ENCODE assay signal across 1 cellular context in the genomic region with DNA sequence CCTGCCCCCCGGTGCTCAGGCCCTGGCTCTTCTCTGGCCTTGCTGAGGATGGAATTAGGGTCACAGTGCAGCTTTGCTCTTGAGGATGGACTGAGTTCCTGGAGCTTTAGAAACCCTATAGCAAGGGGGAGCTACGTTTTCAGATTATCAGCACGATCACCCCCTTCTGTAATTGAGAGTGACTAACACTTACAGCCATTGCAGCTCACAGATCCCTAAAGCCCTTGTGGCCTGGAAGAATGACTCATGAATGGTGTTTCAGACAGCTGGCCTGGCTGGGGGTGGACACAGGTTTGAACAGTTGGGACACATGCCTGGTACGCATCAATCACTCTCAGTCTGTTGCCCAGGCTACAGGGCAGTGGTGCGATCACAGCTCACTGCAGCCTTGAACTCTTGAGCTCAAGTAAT.
A peak's percentile ranks its signal among the peaks of the same experiment; 100 is the strongest.
TF ChIP-seq lines count a peak whose summit lies in the region.

No MANE protein-coding gene starts in this region.

TF ChIP-seq in HepG2, 621 proteins besides CTCF, POLR2A, EP300 and RAD21 (continued from another document):
- TF ChIP-seq, protein P1, sequence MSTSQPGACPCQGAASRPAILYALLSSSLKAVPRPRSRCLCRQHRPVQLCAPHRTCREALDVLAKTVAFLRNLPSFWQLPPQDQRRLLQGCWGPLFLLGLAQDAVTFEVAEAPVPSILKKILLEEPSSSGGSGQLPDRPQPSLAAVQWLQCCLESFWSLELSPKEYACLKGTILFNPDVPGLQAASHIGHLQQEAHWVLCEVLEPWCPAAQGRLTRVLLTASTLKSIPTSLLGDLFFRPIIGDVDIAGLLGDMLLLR (CRISPR knock-in tag; IDR thresholded peaks at IDR 0.05) = no peak
- TF ChIP-seq NFIC (IDR thresholded peaks at IDR 0.05; ENCODE audit: low read length) (no peak), FOSL2 (CRISPR knock-in tag; IDR thresholded peaks at IDR 0.05) (peak; percentile 92), MXD4 (CRISPR knock-in tag; IDR thresholded peaks at IDR 0.05) (no peak), CBX5 (CRISPR knock-in tag; IDR thresholded peaks at IDR 0.05; ENCODE audit: borderline replicate concordance) (peak; percentile 49; the same call in 1 of the 2 replicates), STAG1 (CRISPR knock-in tag; IDR thresholded peaks at IDR 0.05) (no peak), SAFB2 (CRISPR knock-in tag; IDR thresholded peaks at IDR 0.05; ENCODE audit: borderline replicate concordance, low read depth) (no peak), NAIF1 (CRISPR knock-in tag; IDR thresholded peaks at IDR 0.05; ENCODE audit: borderline replicate concordance) (no peak), KAT8 (CRISPR knock-in tag; IDR thresholded peaks at IDR 0.05) (no peak), ZSCAN20 (CRISPR knock-in tag; IDR thresholded peaks at IDR 0.05; ENCODE audit: borderline replicate concordance) (no peak), RFX3 (CRISPR knock-in tag; IDR thresholded peaks at IDR 0.05) (peak; percentile 46; the same call in 1 of the 2 replicates), PRPF4 (IDR thresholded peaks at IDR 0.05; ENCODE audit: low read depth, low read length, poor library complexity, severe bottlenecking) (no peak), SNAI1 (CRISPR knock-in tag; IDR thresholded peaks at IDR 0.05; ENCODE audit: borderline replicate concordance) (no peak), YEATS2 (CRISPR knock-in tag; IDR thresholded peaks at IDR 0.05; ENCODE audit: borderline replicate concordance) (no peak)
- TF ChIP-seq, protein P2, sequence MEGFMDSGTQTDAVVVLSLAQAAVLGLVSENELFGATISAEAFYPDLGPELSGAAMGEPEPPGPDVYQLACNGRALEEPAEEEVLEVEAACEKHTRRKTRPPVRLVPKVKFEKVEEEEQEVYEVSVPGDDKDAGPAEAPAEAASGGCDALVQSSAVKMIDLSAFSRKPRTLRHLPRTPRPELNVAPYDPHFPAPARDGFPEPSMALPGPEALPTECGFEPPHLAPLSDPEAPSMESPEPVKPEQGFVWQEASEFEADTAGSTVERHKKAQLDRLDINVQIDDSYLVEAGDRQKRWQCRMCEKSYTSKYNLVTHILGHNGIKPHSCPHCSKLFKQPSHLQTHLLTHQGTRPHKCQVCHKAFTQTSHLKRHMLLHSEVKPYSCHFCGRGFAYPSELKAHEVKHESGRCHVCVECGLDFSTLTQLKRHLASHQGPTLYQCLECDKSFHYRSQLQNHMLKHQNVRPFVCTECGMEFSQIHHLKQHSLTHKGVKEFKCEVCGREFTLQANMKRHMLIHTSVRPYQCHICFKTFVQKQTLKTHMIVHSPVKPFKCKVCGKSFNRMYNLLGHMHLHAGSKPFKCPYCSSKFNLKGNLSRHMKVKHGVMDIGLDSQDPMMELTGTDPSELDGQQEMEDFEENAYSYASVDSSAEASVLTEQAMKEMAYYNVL (CRISPR knock-in tag; IDR thresholded peaks at IDR 0.05; ENCODE audit: borderline replicate concordance) = no peak
- TF ChIP-seq, protein P3, sequence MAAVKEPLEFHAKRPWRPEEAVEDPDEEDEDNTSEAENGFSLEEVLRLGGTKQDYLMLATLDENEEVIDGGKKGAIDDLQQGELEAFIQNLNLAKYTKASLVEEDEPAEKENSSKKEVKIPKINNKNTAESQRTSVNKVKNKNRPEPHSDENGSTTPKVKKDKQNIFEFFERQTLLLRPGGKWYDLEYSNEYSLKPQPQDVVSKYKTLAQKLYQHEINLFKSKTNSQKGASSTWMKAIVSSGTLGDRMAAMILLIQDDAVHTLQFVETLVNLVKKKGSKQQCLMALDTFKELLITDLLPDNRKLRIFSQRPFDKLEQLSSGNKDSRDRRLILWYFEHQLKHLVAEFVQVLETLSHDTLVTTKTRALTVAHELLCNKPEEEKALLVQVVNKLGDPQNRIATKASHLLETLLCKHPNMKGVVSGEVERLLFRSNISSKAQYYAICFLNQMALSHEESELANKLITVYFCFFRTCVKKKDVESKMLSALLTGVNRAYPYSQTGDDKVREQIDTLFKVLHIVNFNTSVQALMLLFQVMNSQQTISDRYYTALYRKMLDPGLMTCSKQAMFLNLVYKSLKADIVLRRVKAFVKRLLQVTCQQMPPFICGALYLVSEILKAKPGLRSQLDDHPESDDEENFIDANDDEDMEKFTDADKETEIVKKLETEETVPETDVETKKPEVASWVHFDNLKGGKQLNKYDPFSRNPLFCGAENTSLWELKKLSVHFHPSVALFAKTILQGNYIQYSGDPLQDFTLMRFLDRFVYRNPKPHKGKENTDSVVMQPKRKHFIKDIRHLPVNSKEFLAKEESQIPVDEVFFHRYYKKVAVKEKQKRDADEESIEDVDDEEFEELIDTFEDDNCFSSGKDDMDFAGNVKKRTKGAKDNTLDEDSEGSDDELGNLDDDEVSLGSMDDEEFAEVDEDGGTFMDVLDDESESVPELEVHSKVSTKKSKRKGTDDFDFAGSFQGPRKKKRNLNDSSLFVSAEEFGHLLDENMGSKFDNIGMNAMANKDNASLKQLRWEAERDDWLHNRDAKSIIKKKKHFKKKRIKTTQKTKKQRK (IDR thresholded peaks at IDR 0.05; ENCODE audit: low read length) = no peak
